8 cellular contexts compared by ENCODE assay signal in genomic region chr1:28088168-28088961, GRCh38. TPM values are rescaled to one million over a fixed set of nuclear protein-coding genes. Genes with fewer than 3 reads are reported as not detected.
A peak's percentile ranks its signal among the peaks of the same experiment; 100 is the strongest.
DNase-seq lines count a peak whose midpoint lies in the region; ATAC-seq and TF ChIP-seq lines count a peak whose summit lies in the region.

A gene with protein sequence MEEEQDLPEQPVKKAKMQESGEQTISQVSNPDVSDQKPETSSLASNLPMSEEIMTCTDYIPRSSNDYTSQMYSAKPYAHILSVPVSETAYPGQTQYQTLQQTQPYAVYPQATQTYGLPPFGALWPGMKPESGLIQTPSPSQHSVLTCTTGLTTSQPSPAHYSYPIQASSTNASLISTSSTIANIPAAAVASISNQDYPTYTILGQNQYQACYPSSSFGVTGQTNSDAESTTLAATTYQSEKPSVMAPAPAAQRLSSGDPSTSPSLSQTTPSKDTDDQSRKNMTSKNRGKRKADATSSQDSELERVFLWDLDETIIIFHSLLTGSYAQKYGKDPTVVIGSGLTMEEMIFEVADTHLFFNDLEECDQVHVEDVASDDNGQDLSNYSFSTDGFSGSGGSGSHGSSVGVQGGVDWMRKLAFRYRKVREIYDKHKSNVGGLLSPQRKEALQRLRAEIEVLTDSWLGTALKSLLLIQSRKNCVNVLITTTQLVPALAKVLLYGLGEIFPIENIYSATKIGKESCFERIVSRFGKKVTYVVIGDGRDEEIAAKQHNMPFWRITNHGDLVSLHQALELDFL (minus strand): TSS chr1:28088610. CDS start chr1:28058026, 30,584 bp downstream.

- H3K27ac ChIP-seq in suprapubic skin = peak within 1 kb of the TSS; percentile 91

- peak; percentile 87 for ATAC-seq in HG02588 (IDR thresholded peaks at IDR 0.05; ENCODE audit: unreplicated experiment)
- ATAC-seq in SK-N-SH treated with all-trans-retinoic acid at 6 μM for 48 hours = peak; percentile 98

- H3K36me3 ChIP-seq in GM06990 (ENCODE audit: control insufficient read depth, insufficient read depth, low read length) (no peaks in the 10 kb centered on the region), suprapubic skin (no peaks in the 10 kb centered on the region)

- peak; percentile 100 for DNase-seq in GM06990 (ENCODE audit: extremely low read depth, insufficient read length)
- peak; percentile 98 for DNase-seq in NCI-H1092 (lab: John Stamatoyannopoulos, UW)
- DNase-seq in globus pallidus (ENCODE audit: low spot score) = peak; percentile 97
- peak; percentile 61 to 98 (median 94) for DNase-seq in nucleus accumbens (lab: John Stamatoyannopoulos, UW)
- peak; percentile 98 for DNase-seq in suprapubic skin (ENCODE audit: low spot score in 2 of 2)

- peaks cover 39% of the 10 kb centered on the region for H3K4me1 Mint-ChIP-seq in activated naive CD4-positive, alpha-beta T cell treated with anti-CD3 and anti-CD28 coated beads, Interleukin-2, amount 50 U/mL, for 24 hours

- H3K4me3 ChIP-seq in GM06990 (replicated peaks; ENCODE audit: low read depth, low read length) (peak within 1 kb of the TSS; percentile 99), suprapubic skin (peak within 1 kb of the TSS; percentile 70)

- no peaks in the 10 kb centered on the region for H3K9me3 ChIP-seq in suprapubic skin

- no peaks in the 10 kb centered on the region for H3K27me3 Mint-ChIP-seq in activated naive CD4-positive, alpha-beta T cell treated with anti-CD3 and anti-CD28 coated beads, Interleukin-2, amount 50 U/mL, for 24 hours

- WGBS in suprapubic skin = under 1% methylated on average over 38 of the region's 44 CpGs

- TF ChIP-seq POLR2A in suprapubic skin (IDR thresholded peaks at IDR 0.05) = peak in 1 of 2 donors; percentile 38

- H3K4me1 ChIP-seq in suprapubic skin = peaks cover 29% of the 10 kb centered on the region

- TF ChIP-seq EP300 in suprapubic skin (IDR thresholded peaks at IDR 0.05) = no peak

- TF ChIP-seq CTCF in GM06990 (IDR thresholded peaks at IDR 0.05; ENCODE audit: insufficient read depth, low read length, poor library complexity, severe bottlenecking) = no peak
- no peak for TF ChIP-seq CTCF in suprapubic skin (IDR thresholded peaks at IDR 0.05)

- H3K27ac Mint-ChIP-seq in activated naive CD4-positive, alpha-beta T cell treated with anti-CD3 and anti-CD28 coated beads, Interleukin-2, amount 50 U/mL, for 24 hours = peak within 1 kb of the TSS; percentile 94

- peak within 1 kb of the TSS; percentile 96 for H3K4me3 Mint-ChIP-seq in activated naive CD4-positive, alpha-beta T cell treated with anti-CD3 and anti-CD28 coated beads, Interleukin-2, amount 50 U/mL, for 24 hours

- no peaks in the 10 kb centered on the region for H3K27me3 ChIP-seq in GM06990 (replicated peaks; ENCODE audit: control insufficient read depth, insufficient read depth, low read length)
- no peaks in the 10 kb centered on the region for H3K27me3 ChIP-seq in suprapubic skin

- no peaks in the 10 kb centered on the region for H3K36me3 Mint-ChIP-seq in activated naive CD4-positive, alpha-beta T cell treated with anti-CD3 and anti-CD28 coated beads, Interleukin-2, amount 50 U/mL, for 24 hours

- no peaks in the 10 kb centered on the region for H3K9me3 Mint-ChIP-seq in activated naive CD4-positive, alpha-beta T cell treated with anti-CD3 and anti-CD28 coated beads, Interleukin-2, amount 50 U/mL, for 24 hours

TF ChIP-seq in SK-N-SH treated with all-trans-retinoic acid at 6 μM for 48 hours, 23 proteins besides CTCF, POLR2A, EP300 and RAD21:
- TF ChIP-seq ZNF565 (CRISPR knock-in tag; conservative IDR thresholded peaks at IDR 0.05; ENCODE audit: low read depth) = no peak
- TF ChIP-seq TOX (CRISPR knock-in tag; IDR thresholded peaks at IDR 0.05; ENCODE audit: borderline replicate concordance) = no peak
- TF ChIP-seq CSDC2 (CRISPR knock-in tag; IDR thresholded peaks at IDR 0.05) = no peak
- no peak for TF ChIP-seq SNAI2 (CRISPR knock-in tag; IDR thresholded peaks at IDR 0.05)
- TF ChIP-seq, protein P1, sequence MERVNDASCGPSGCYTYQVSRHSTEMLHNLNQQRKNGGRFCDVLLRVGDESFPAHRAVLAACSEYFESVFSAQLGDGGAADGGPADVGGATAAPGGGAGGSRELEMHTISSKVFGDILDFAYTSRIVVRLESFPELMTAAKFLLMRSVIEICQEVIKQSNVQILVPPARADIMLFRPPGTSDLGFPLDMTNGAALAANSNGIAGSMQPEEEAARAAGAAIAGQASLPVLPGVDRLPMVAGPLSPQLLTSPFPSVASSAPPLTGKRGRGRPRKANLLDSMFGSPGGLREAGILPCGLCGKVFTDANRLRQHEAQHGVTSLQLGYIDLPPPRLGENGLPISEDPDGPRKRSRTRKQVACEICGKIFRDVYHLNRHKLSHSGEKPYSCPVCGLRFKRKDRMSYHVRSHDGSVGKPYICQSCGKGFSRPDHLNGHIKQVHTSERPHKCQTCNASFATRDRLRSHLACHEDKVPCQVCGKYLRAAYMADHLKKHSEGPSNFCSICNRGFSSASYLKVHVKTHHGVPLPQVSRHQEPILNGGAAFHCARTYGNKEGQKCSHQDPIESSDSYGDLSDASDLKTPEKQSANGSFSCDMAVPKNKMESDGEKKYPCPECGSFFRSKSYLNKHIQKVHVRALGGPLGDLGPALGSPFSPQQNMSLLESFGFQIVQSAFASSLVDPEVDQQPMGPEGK (CRISPR knock-in tag; IDR thresholded peaks at IDR 0.05; ENCODE audit: borderline replicate concordance) = no peak
- no peak for TF ChIP-seq ZNF70 (CRISPR knock-in tag; IDR thresholded peaks at IDR 0.05)
- TF ChIP-seq ZFP3 (CRISPR knock-in tag; IDR thresholded peaks at IDR 0.05) = no peak
- no peak for TF ChIP-seq RARB (CRISPR knock-in tag; IDR thresholded peaks at IDR 0.05)
- TF ChIP-seq, protein P2, sequence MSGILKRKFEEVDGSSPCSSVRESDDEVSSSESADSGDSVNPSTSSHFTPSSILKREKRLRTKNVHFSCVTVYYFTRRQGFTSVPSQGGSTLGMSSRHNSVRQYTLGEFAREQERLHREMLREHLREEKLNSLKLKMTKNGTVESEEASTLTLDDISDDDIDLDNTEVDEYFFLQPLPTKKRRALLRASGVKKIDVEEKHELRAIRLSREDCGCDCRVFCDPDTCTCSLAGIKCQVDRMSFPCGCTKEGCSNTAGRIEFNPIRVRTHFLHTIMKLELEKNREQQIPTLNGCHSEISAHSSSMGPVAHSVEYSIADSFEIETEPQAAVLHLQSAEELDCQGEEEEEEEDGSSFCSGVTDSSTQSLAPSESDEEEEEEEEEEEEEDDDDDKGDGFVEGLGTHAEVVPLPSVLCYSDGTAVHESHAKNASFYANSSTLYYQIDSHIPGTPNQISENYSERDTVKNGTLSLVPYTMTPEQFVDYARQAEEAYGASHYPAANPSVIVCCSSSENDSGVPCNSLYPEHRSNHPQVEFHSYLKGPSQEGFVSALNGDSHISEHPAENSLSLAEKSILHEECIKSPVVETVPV (CRISPR knock-in tag; IDR thresholded peaks at IDR 0.05) = no peak
- no peak for TF ChIP-seq ZC3H10 (CRISPR knock-in tag; IDR thresholded peaks at IDR 0.05)
- no peak for TF ChIP-seq ARNTL (CRISPR knock-in tag; IDR thresholded peaks at IDR 0.05; ENCODE audit: borderline replicate concordance, low read depth)
- no peak for TF ChIP-seq TCF4 (CRISPR knock-in tag; IDR thresholded peaks at IDR 0.05; ENCODE audit: borderline replicate concordance)
- no peak for TF ChIP-seq PPARA (CRISPR knock-in tag; IDR thresholded peaks at IDR 0.05; ENCODE audit: borderline replicate concordance)

RNA-seq across cellular contexts. Expression of the gene that starts here (rescaled TPM):
- 10 to 100 TPM; 15.4 to 20.3 (median 17.2) TPM for total RNA-seq in suprapubic skin

Comparison
In these comparisons a context has a peak if more than half of its experiments do, and no peak if none do; other contexts are left out.
1. Peak in every context shown above with its lines: DNase-seq, ATAC-seq, H3K4me3 ChIP-seq and H3K27ac ChIP-seq.